Comparison of ENCODE assay signal across 10 cellular contexts in the genomic region with DNA sequence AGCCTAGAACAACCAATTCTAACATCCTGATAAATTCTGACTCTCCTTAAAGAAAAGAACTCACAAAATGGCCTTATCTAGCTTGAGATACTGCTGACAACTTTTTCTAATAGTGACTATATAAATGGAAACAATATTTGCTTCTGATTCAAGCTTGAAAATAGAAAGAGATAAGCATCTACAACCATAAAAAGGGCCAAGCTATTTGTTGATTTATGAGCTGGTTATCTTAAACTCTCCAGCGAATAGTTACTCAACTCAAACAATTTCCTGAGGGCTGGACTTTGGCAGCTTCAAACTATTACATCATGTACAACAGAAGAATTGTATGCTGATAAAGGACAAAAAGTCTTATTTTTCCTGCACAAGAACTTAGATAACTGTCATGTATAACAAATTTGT. TPM values are rescaled to one million over a fixed set of nuclear protein-coding genes. Genes with fewer than 3 reads are reported as not detected.
DNase-seq lines count a peak whose midpoint lies in the region; ATAC-seq, FAIRE-seq and TF ChIP-seq lines count a peak whose summit lies in the region.
"Had no signal": no experiment of that assay in that cellular context is flagged by ENCODE, and none has a peak within 500 bp of the region (broad histone marks: within the 10 kb centered on the region; RNA-seq: fewer than 3 reads in every experiment).

No MANE protein-coding gene starts in this region.

- H3K4me1 ChIP-seq in astrocyte (ENCODE audit: insufficient read depth, low read length) (peaks cover 15% of the 10 kb centered on the region), hepatocyte (ENCODE audit: insufficient read depth) (peaks cover 23% of the 10 kb centered on the region), stomach smooth muscle (ENCODE audit: control insufficient read depth, insufficient read depth, low read length) (no peaks in the 10 kb centered on the region)

- H3K36me3 Mint-ChIP-seq in astrocyte (ENCODE audit: low read depth, unreplicated experiment), result no peaks in the 10 kb centered on the region
- H3K36me3 Mint-ChIP-seq in activated CD4-positive, alpha-beta T cell treated with anti-CD3 and anti-CD28 coated beads for 36 hours (ENCODE audit: low read depth), result no peaks in the 10 kb centered on the region

- H3K4me1 Mint-ChIP-seq in astrocyte (ENCODE audit: low read depth, unreplicated experiment), result peaks cover 28% of the 10 kb centered on the region
- peaks cover 6% of the 10 kb centered on the region for H3K4me1 Mint-ChIP-seq in activated CD4-positive, alpha-beta T cell treated with anti-CD3 and anti-CD28 coated beads for 36 hours

- H3K36me3 ChIP-seq in astrocyte (ENCODE audit: insufficient read depth, low read length), result no peaks in the 10 kb centered on the region
- no peaks in the 10 kb centered on the region for H3K36me3 ChIP-seq in hepatocyte (replicated peaks; ENCODE audit: insufficient read depth, low read depth)
- no peaks in the 10 kb centered on the region for H3K36me3 ChIP-seq in stomach smooth muscle (ENCODE audit: control insufficient read depth in 2 of 2, insufficient read depth in 2 of 2, low read length in 2 of 2)

- peak; percentile 65 for FAIRE-seq in astrocyte (lab: Jason Lieb, UNC)

- WGBS in hepatocyte (ENCODE audit: low lambda C conversion rate, missing lambda C conversion rate), result 0% methylated on average over 1 of the region's 1 CpG

- H3K4me2 ChIP-seq in astrocyte (ENCODE audit: low read length) (peak overlapping the region; percentile 60), hepatocyte (peak overlapping the region; percentile 52)
- H3K4me2 ChIP-seq: KMS-11 had no signal

- H3K9me3 ChIP-seq in astrocyte (ENCODE audit: insufficient read depth, low read depth, low read length) (no peaks in the 10 kb centered on the region), hepatocyte (ENCODE audit: low read depth) (no peaks in the 10 kb centered on the region), stomach smooth muscle (ENCODE audit: control insufficient read depth in 2 of 2, low read length in 2 of 2) (peaks cover 0 to 2% of the 10 kb centered on the region in 2 donors)

- H3K79me2 ChIP-seq in astrocyte (ENCODE audit: insufficient read depth, low read length) (no peaks in the 10 kb centered on the region), hepatocyte (peaks cover 67% of the 10 kb centered on the region)

- no peaks in the 10 kb centered on the region for H3K27me3 ChIP-seq in HL-60 (ENCODE audit: insufficient read depth, poor library complexity, severe bottlenecking)
- H3K27me3 ChIP-seq in astrocyte (ENCODE audit: insufficient read depth, low read length), result no peaks in the 10 kb centered on the region
- no peaks in the 10 kb centered on the region for H3K27me3 ChIP-seq in hepatocyte
- H3K27me3 ChIP-seq in stomach smooth muscle (ENCODE audit: control insufficient read depth in 1 of 2, insufficient read depth in 2 of 2, low read length in 2 of 2), result no peaks in the 10 kb centered on the region

- intact Hi-C loops in activated CD4-positive, alpha-beta T cell treated with anti-CD3 and anti-CD28 coated beads for 36 hours (cut with DNase I, micrococcal nuclease), result no loop called here

- ATAC-seq in activated CD4-positive, alpha-beta T cell treated with anti-CD3 and anti-CD28 coated beads for 36 hours, result no peak
- no peak for ATAC-seq in HG02973 (IDR thresholded peaks at IDR 0.05; ENCODE audit: unreplicated experiment)

- DNase-seq in HL-60 (ENCODE audit: low read depth in 1 of 2, low spot score in 1 of 2) (peak; percentile 7 to 21), astrocyte (ENCODE audit: low read depth) (peak; percentile 89), hepatocyte (ENCODE audit: low spot score) (peak; percentile 73), NCI-H524 treated with DMSO at 0.1 percent for 48 hours (lab: John Stamatoyannopoulos, UW) (no peak), glomerular visceral epithelial cell (ENCODE audit: extremely low spot score) (no peak)
- DNase-seq in activated CD4-positive, alpha-beta T cell treated with anti-CD3 and anti-CD28 coated beads for 36 hours, result no peak

- peaks cover 2% of the 10 kb centered on the region for H3K9me3 Mint-ChIP-seq in astrocyte (ENCODE audit: unreplicated experiment)
- no peaks in the 10 kb centered on the region for H3K9me3 Mint-ChIP-seq in activated CD4-positive, alpha-beta T cell treated with anti-CD3 and anti-CD28 coated beads for 36 hours (ENCODE audit: low read depth)

- CTCF ChIA-PET in activated CD4-positive, alpha-beta T cell treated with anti-CD3 and anti-CD28 coated beads for 36 hours (lab: Charles Lee), result no interaction called here

- TF ChIP-seq CTCF in HL-60 (IDR thresholded peaks at IDR 0.05; ENCODE audit: insufficient read depth, low read length) (no peak), astrocyte (IDR thresholded peaks at IDR 0.05; ENCODE audit: insufficient read depth, low read depth, low read length) (no peak), hepatocyte (IDR thresholded peaks at IDR 0.05; ENCODE audit: poor library complexity) (no peak)

- no peaks in the 10 kb centered on the region for H3K27me3 Mint-ChIP-seq in astrocyte (ENCODE audit: low read depth, unreplicated experiment)
- peaks cover 2% of the 10 kb centered on the region for H3K27me3 Mint-ChIP-seq in activated CD4-positive, alpha-beta T cell treated with anti-CD3 and anti-CD28 coated beads for 36 hours

- no peak overlapping the region for H2AFZ ChIP-seq in astrocyte (ENCODE audit: low read depth, low read length)
- no peak overlapping the region for H2AFZ ChIP-seq in hepatocyte

- peak overlapping the region; percentile 82 for H3K27ac Mint-ChIP-seq in astrocyte (ENCODE audit: unreplicated experiment)
- H3K27ac Mint-ChIP-seq in activated CD4-positive, alpha-beta T cell treated with anti-CD3 and anti-CD28 coated beads for 36 hours, result no peak overlapping the region

- POLR2A ChIA-PET in activated CD4-positive, alpha-beta T cell treated with anti-CD3 and anti-CD28 coated beads for 36 hours (lab: Charles Lee), result no interaction called here

- no peak overlapping the region for H3K9ac ChIP-seq in astrocyte (ENCODE audit: low read length)
- no peak overlapping the region for H3K9ac ChIP-seq in stomach smooth muscle (ENCODE audit: low read length in 2 of 2)
- H3K9ac ChIP-seq: KMS-11 had no signal

- peak overlapping the region; percentile 2 for H3K4me3 Mint-ChIP-seq in astrocyte (ENCODE audit: unreplicated experiment)
- no peak overlapping the region for H3K4me3 Mint-ChIP-seq in activated CD4-positive, alpha-beta T cell treated with anti-CD3 and anti-CD28 coated beads for 36 hours

- H4K20me1 ChIP-seq in astrocyte (ENCODE audit: insufficient read depth, low read length) (no peaks in the 10 kb centered on the region), hepatocyte (ENCODE audit: insufficient read depth, poor library complexity, severe bottlenecking) (no peaks in the 10 kb centered on the region)

- H3K4me3 ChIP-seq in HL-60 (replicated peaks; ENCODE audit: insufficient read depth, low read length) (no peak overlapping the region), astrocyte (ENCODE audit: insufficient read depth, low read depth, low read length) (no peak overlapping the region), hepatocyte (no peak overlapping the region), stomach smooth muscle (ENCODE audit: low read length in 2 of 2) (no peak overlapping the region)

- H3K9me2 ChIP-seq in hepatocyte (replicated peaks; ENCODE audit: insufficient read depth), result no peaks in the 10 kb centered on the region

- H3K27ac ChIP-seq in HL-60 (replicated peaks) (peak overlapping the region; percentile 44), astrocyte (ENCODE audit: low read depth, low read length) (peak overlapping the region; percentile 38), hepatocyte (peak overlapping the region; percentile 85), stomach smooth muscle (ENCODE audit: low read length) (peak overlapping the region; percentile 31)
- H3K27ac ChIP-seq: KMS-11 had no signal

RNA-seq across cellular contexts. Expression of a gene that starts 4.6 kb away (rescaled TPM):
- total RNA-seq in astrocyte (70.4 and 85.9 TPM in 2 replicates), hepatocyte (61.6 and 83.4 TPM in 2 replicates)
- 13.2 and 19.4 TPM in 2 replicates for polyA plus RNA-seq in hepatocyte
- 1 to 10 TPM; 4.3 to 4.5 TPM for total RNA-seq in activated CD4-positive, alpha-beta T cell treated with anti-CD3 and anti-CD28 coated beads for 36 hours

RNA-seq across cellular contexts. Expression of a gene that starts 54.7 kb away (rescaled TPM):
- total RNA-seq in astrocyte (2.2 TPM in 2 replicates), hepatocyte (0.20 and 0.50 TPM in 2 replicates)
- 0.44 and 1.3 TPM in 2 replicates for polyA plus RNA-seq in hepatocyte
- not detected for total RNA-seq in activated CD4-positive, alpha-beta T cell treated with anti-CD3 and anti-CD28 coated beads for 36 hours
- total RNA-seq: activated CD8-positive, alpha-beta memory T cell treated with anti-CD3 and anti-CD28 coated beads for 36 hours had no signal

Comparison
In these comparisons a context has a peak if more than half of its experiments do, and no peak if none do; other contexts are left out.
1. DNase-seq: peak in HL-60 (2 of 2), astrocyte (single experiment) and hepatocyte (single experiment); none in activated CD4-positive, alpha-beta T cell treated with anti-CD3 and anti-CD28 coated beads for 36 hours (single experiment), NCI-H524 treated with DMSO at 0.1 percent for 48 hours (single experiment) and glomerular visceral epithelial cell (single experiment).
2. H3K27ac ChIP-seq: peak in every context shown above with its lines; median percentile 85 in hepatocyte; 44 in HL-60; 38 in astrocyte; 31 in stomach smooth muscle.
3. RNA of a gene that starts 4.6 kb away (total RNA-seq): 70.4 to 85.9 TPM in astrocyte and 61.6 to 83.4 TPM in hepatocyte; 4.3 to 4.5 TPM in activated CD4-positive, alpha-beta T cell treated with anti-CD3 and anti-CD28 coated beads for 36 hours; every median in the first group is over 10 times any median in the second.